In the genomic region with DNA sequence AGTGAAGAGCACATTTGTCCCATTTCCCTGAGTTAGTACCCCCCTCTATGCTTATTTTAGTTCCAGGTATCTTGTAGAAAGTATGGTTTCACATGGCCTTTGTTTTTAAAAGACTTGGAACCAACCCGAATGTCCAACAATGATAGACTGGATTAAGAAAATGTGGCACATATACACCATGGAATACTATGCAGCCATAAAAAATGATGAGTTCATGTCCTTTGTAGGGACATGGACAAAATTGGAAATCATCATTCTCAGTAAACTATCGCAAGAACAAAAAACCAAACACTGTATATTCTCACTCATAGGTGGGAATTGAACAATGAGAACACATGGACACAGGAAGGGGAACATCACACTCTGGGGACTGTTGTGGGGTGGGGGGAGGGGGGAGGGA, we compare ENCODE assay signal across 7 cellular contexts. TPM values are rescaled to one million over a fixed set of nuclear protein-coding genes. Genes with fewer than 3 reads are reported as not detected.
DNase-seq lines count a peak whose midpoint lies in the region; ATAC-seq, FAIRE-seq and TF ChIP-seq lines count a peak whose summit lies in the region.
"Not testable (repeated sequence)": the region's sequence is repeated elsewhere in the genome, so short reads cannot be mapped to it uniquely, and the experiment has no call there.
"Had no signal": no experiment of that assay in that cellular context is flagged by ENCODE, and none has a peak within 500 bp of the region (broad histone marks: within the 10 kb centered on the region; RNA-seq: fewer than 3 reads in every experiment).

No MANE protein-coding gene starts in this region.

- not testable (repeated sequence) for TF ChIP-seq RAD21 in K562 (CRISPR knock-in tag; conservative IDR thresholded peaks at IDR 0.05 in 1 of 2, IDR thresholded peaks at IDR 0.05 in 1 of 2)

- not testable (repeated sequence) for H3K27ac ChIP-seq in HEK293 (ENCODE audit: extremely low read depth, low read depth, low read length); K562 (ENCODE audit: extremely low read depth, low read depth, low read length)

- not testable (repeated sequence) for DNase-seq in WTC11 (ENCODE audit: low spot score); K562 (ENCODE audit: extremely low read depth in 1 of 4, low spot score in 3 of 4)

- not testable (repeated sequence) for H3K9me1 ChIP-seq in K562 (ENCODE audit: control insufficient read depth, insufficient read depth, low read length)

- not testable (repeated sequence) for H3K4me1 Mint-ChIP-seq in WTC11; activated naive CD4-positive, alpha-beta T cell treated with anti-CD3 and anti-CD28 coated beads, Interleukin-2, amount 50 U/mL, for 24 hours

- CTCF ChIA-PET in HEK293 (lab: Yijun Ruan, JAX), result interaction anchor here (1.3 kb wide), 1 partner anchor 201 kb away, joined by 3 read pairs; no protein-coding TSS in a partner anchor
- CTCF ChIA-PET in WTC11 (lab: Charles Lee), result not testable (repeated sequence)
- CTCF ChIA-PET in K562 (lab: Yijun Ruan, JAX; ENCODE audit: low intra/inter-chr PET ratio), result interaction anchor here (0.5 to 0.7 kb wide), 2 partner anchors 203 to 1065 kb away, joined by 3 read pairs; no protein-coding TSS in a partner anchor

- H3K36me3 Mint-ChIP-seq in WTC11, result peaks cover 29% of the 10 kb centered on the region
- peaks cover 19% of the 10 kb centered on the region for H3K36me3 Mint-ChIP-seq in activated naive CD4-positive, alpha-beta T cell treated with anti-CD3 and anti-CD28 coated beads, Interleukin-2, amount 50 U/mL, for 24 hours

- not testable (repeated sequence) for TF ChIP-seq POLR2A in K562 (conservative IDR thresholded peaks at IDR 0.05)

- FAIRE-seq in K562 (lab: Jason Lieb, UNC), result not testable (repeated sequence)

- not testable (repeated sequence) for H4K20me1 ChIP-seq in K562 (replicated peaks; ENCODE audit: control insufficient read depth, insufficient read depth, low read length)

- 100% methylated on average over 1 of the region's 2 CpGs for WGBS in K562 (ENCODE audit: insufficient coverage, low coverage, missing lambda C conversion rate)

- H3K9ac ChIP-seq in K562 (ENCODE audit: insufficient read depth in 1 of 2, low read depth in 2 of 2, low read length in 2 of 2), result not testable (repeated sequence)

- H3K4me1 ChIP-seq in HEK293 (ENCODE audit: control insufficient read depth, insufficient read depth, low read length); K562 (replicated peaks in 1 of 2; ENCODE audit: control insufficient read depth in 2 of 2, insufficient read depth in 2 of 2, low read length in 2 of 2): not testable (repeated sequence)

- not testable (repeated sequence) for H3K27ac Mint-ChIP-seq in WTC11
- peak overlapping the region; percentile 30 for H3K27ac Mint-ChIP-seq in activated naive CD4-positive, alpha-beta T cell treated with anti-CD3 and anti-CD28 coated beads, Interleukin-2, amount 50 U/mL, for 24 hours

- H3K4me3 ChIP-seq in HEK293 (ENCODE audit: low read depth, low read length); K562: not testable (repeated sequence)

- in situ Hi-C loops in K562 (cut with MboI), result not testable (repeated sequence)

- intact Hi-C loops in K562 (cut with micrococcal nuclease), result not testable (repeated sequence)

- BruUV-seq in K562 (replicated peaks; lab: Mats Ljungman, UMichigan), result not testable (repeated sequence)

- ATAC-seq in SK-N-SH treated with all-trans-retinoic acid at 6 μM for 48 hours, WTC11, K562: not testable (repeated sequence)

- H3K36me3 ChIP-seq in HEK293 (ENCODE audit: control insufficient read depth in 2 of 2, insufficient read depth in 1 of 2, low read length in 2 of 2) (peaks cover 4 to 28% of the 10 kb centered on the region in 2 experiments), K562 (ENCODE audit: control insufficient read depth, insufficient read depth, low read length) (peaks cover 71% of the 10 kb centered on the region)

- H3K9me3 Mint-ChIP-seq in WTC11; activated naive CD4-positive, alpha-beta T cell treated with anti-CD3 and anti-CD28 coated beads, Interleukin-2, amount 50 U/mL, for 24 hours: not testable (repeated sequence)

- H3K9me3 ChIP-seq in HEK293 (ENCODE audit: control insufficient read depth, insufficient read depth, low read depth, low read length); K562 (replicated peaks; ENCODE audit: control insufficient read depth, insufficient read depth, low read depth, low read length): not testable (repeated sequence)

- not testable (repeated sequence) for H3K27me3 Mint-ChIP-seq in WTC11 (ENCODE audit: low read depth); activated naive CD4-positive, alpha-beta T cell treated with anti-CD3 and anti-CD28 coated beads, Interleukin-2, amount 50 U/mL, for 24 hours

- H3K27me3 ChIP-seq in K562 (ENCODE audit: control insufficient read depth in 2 of 2, insufficient read depth in 2 of 2, low read length in 2 of 2), result not testable (repeated sequence)

- TF ChIP-seq CTCF in HEK293 (tag by site-specific recombination; IDR thresholded peaks at IDR 0.05); WTC11 (IDR thresholded peaks at IDR 0.05); K562 (IDR thresholded peaks at IDR 0.05 in 2 of 3, conservative IDR thresholded peaks at IDR 0.05 in 1 of 3; ENCODE audit: insufficient read depth in 2 of 3, low read depth in 1 of 3, low read length in 3 of 3): not testable (repeated sequence)

- TF ChIP-seq EP300 in K562 (IDR thresholded peaks at IDR 0.05; ENCODE audit: low read length), result not testable (repeated sequence)

- H3K4me2 ChIP-seq in K562 (ENCODE audit: insufficient read depth, low read length), result not testable (repeated sequence)

- H3K4me3 Mint-ChIP-seq in WTC11; activated naive CD4-positive, alpha-beta T cell treated with anti-CD3 and anti-CD28 coated beads, Interleukin-2, amount 50 U/mL, for 24 hours: not testable (repeated sequence)

- POLR2A ChIA-PET in HEK293 (lab: Yijun Ruan, JAX), result not testable (repeated sequence)
- POLR2A ChIA-PET in WTC11 (lab: Charles Lee), result interaction anchor here (0.6 kb wide), 1 partner anchor 355 kb away, joined by 5 read pairs; no protein-coding TSS in a partner anchor
- POLR2A ChIA-PET in K562 (lab: Yijun Ruan, JAX), result interaction anchor here (1.0 to 2.5 kb wide), 2 partner anchors 9 to 14 kb away, joined by 3 to 11 read pairs; no protein-coding TSS in a partner anchor

- H2AFZ ChIP-seq in K562 (ENCODE audit: low read depth, low read length), result not testable (repeated sequence)

- not testable (repeated sequence) for H3K79me2 ChIP-seq in K562 (ENCODE audit: control insufficient read depth, insufficient read depth, low read length)

RNA-seq across cellular contexts. Expression of gene ARMC10, which starts 20.6 kb away (rescaled TPM):
- total RNA-seq in WTC11 (2021) (35.4 to 42.3 TPM (median 42.0 TPM) in 3 replicates), K562 (2014; rRNA removed) (75.5 and 81.1 TPM in 2 replicates), K562 (2014; rRNA removed; fragmentation: Illumina TruSeq; extraction: Trizol) (89.9 and 95.4 TPM in 2 replicates), K562 (2015; rRNA removed; fragmentation: Illumina TruSeq; extraction: Trizol) (69.6 and 72.6 TPM in 2 replicates), K562 (2021) (72.6 and 76.1 TPM in 2 replicates)
- total RNA-seq in K562 (2011; cell fraction: chromatin; rRNA removed; ENCODE audit: low replicate concordance), result 28.8 and 48.0 TPM in 2 replicates
- total RNA-seq in K562 (2011; cell fraction: nucleolus; rRNA removed), result 30.0 and 34.1 TPM in 2 replicates
- total RNA-seq in K562 (2011; cell fraction: nucleoplasm; rRNA removed), result 49.3 and 76.5 TPM in 2 replicates
- polyA plus RNA-seq in K562 (2011; rRNA removed) (71.0 and 113 TPM in 2 replicates), K562 (2014; fragmentation: Illumina TruSeq; extraction: Trizol) (57.3 and 65.0 TPM in 2 replicates), K562 (2014; fragmentation: Nextera tagmentation; extraction: Ambion mirVana) (10 to 100 TPM; 17.0 to 22.7 TPM), K562 (2014; rRNA removed) (54.3 and 61.1 TPM in 2 replicates)
- polyA plus RNA-seq in K562 (2011; cell fraction: cytosol; rRNA removed), result 33.0 and 39.6 TPM in 2 replicates
- polyA plus RNA-seq in K562 (2011; cell fraction: nucleus; rRNA removed), result 17.0 and 25.6 TPM in 2 replicates
- polyA plus RNA-seq in K562 (2012), result 56.1 and 61.4 TPM in 2 replicates
- 85.3 and 101 TPM in 2 replicates for polyA minus RNA-seq in K562 (2011; rRNA and poly(A)+ RNA removed)
- polyA minus RNA-seq in K562 (2011; cell fraction: cytosol; rRNA and poly(A)+ RNA removed), result 29.8 and 46.7 TPM in 2 replicates
- 14.5 and 15.4 TPM in 2 replicates for polyA minus RNA-seq in K562 (2011; cell fraction: nucleus; rRNA and poly(A)+ RNA removed)

RNA-seq across cellular contexts. Expression of gene FBXL13, which starts 21.0 kb away (rescaled TPM):
- total RNA-seq in WTC11 (2021), result 1.4 to 2.2 TPM (median 1.7 TPM) in 3 replicates
- 173 and 352 TPM in 2 replicates for total RNA-seq in K562 (2011; cell fraction: chromatin; rRNA removed; ENCODE audit: low replicate concordance)
- total RNA-seq in K562 (2011; cell fraction: nucleolus; rRNA removed), result 92.4 and 117 TPM in 2 replicates
- 138 and 171 TPM in 2 replicates for total RNA-seq in K562 (2011; cell fraction: nucleoplasm; rRNA removed)
- 16.3 and 17.5 TPM in 2 replicates for total RNA-seq in K562 (2014; rRNA removed)
- total RNA-seq in K562 (2014; rRNA removed; fragmentation: Illumina TruSeq; extraction: Trizol), result 30.5 and 38.3 TPM in 2 replicates
- total RNA-seq in K562 (2015; rRNA removed; fragmentation: Illumina TruSeq; extraction: Trizol), result 21.2 and 23.7 TPM in 2 replicates
- total RNA-seq in K562 (2021), result 27.0 and 27.4 TPM in 2 replicates
- polyA plus RNA-seq in K562 (2011; rRNA removed), result 45.6 and 55.0 TPM in 2 replicates
- polyA plus RNA-seq in K562 (2011; cell fraction: cytosol; rRNA removed), result 19.5 and 28.3 TPM in 2 replicates
- polyA plus RNA-seq in K562 (2011; cell fraction: nucleus; rRNA removed), result 45.8 and 53.1 TPM in 2 replicates
- 33.4 and 68.8 TPM in 2 replicates for polyA plus RNA-seq in K562 (2012)
- 22.4 and 24.1 TPM in 2 replicates for polyA plus RNA-seq in K562 (2014; fragmentation: Illumina TruSeq; extraction: Trizol)
- polyA plus RNA-seq in K562 (2014; fragmentation: Nextera tagmentation; extraction: Ambion mirVana), result 10 to 100 TPM; 25.4 to 26.6 TPM
- 19.7 and 20.4 TPM in 2 replicates for polyA plus RNA-seq in K562 (2014; rRNA removed)
- 104 and 108 TPM in 2 replicates for polyA minus RNA-seq in K562 (2011; rRNA and poly(A)+ RNA removed)
- 23.8 and 28.0 TPM in 2 replicates for polyA minus RNA-seq in K562 (2011; cell fraction: cytosol; rRNA and poly(A)+ RNA removed)
- 101 and 137 TPM in 2 replicates for polyA minus RNA-seq in K562 (2011; cell fraction: nucleus; rRNA and poly(A)+ RNA removed)
- total RNA-seq: CD4-positive, CD25-positive, alpha-beta regulatory T cell had no signal
- polyA plus RNA-seq: CD14-positive monocyte had no signal

RNA-seq across cellular contexts. Expression of gene NAPEPLD, which starts 53.3 kb away (rescaled TPM):
- 6.6 to 7.5 TPM (median 7.4 TPM) in 3 replicates for total RNA-seq in WTC11 (2021)
- total RNA-seq in K562 (2011; cell fraction: chromatin; rRNA removed; ENCODE audit: low replicate concordance), result 24.9 and 78.6 TPM in 2 replicates
- 16.2 and 17.8 TPM in 2 replicates for total RNA-seq in K562 (2011; cell fraction: nucleolus; rRNA removed)
- 32.8 and 53.8 TPM in 2 replicates for total RNA-seq in K562 (2011; cell fraction: nucleoplasm; rRNA removed)
- total RNA-seq in K562 (2014; rRNA removed), result 3.2 and 3.7 TPM in 2 replicates
- 7.5 and 8.5 TPM in 2 replicates for total RNA-seq in K562 (2014; rRNA removed; fragmentation: Illumina TruSeq; extraction: Trizol)
- 6.4 and 7.6 TPM in 2 replicates for total RNA-seq in K562 (2015; rRNA removed; fragmentation: Illumina TruSeq; extraction: Trizol)
- 7.7 and 8.4 TPM in 2 replicates for total RNA-seq in K562 (2021)
- polyA plus RNA-seq in K562 (2011; rRNA removed), result 9.9 and 11.0 TPM in 2 replicates
- polyA plus RNA-seq in K562 (2011; cell fraction: cytosol; rRNA removed), result 2.3 and 4.9 TPM in 2 replicates
- 22.0 and 24.8 TPM in 2 replicates for polyA plus RNA-seq in K562 (2011; cell fraction: nucleus; rRNA removed)
- 5.8 and 7.7 TPM in 2 replicates for polyA plus RNA-seq in K562 (2012)
- polyA plus RNA-seq in K562 (2014; fragmentation: Illumina TruSeq; extraction: Trizol), result 5.9 and 7.1 TPM in 2 replicates
- polyA plus RNA-seq in K562 (2014; fragmentation: Nextera tagmentation; extraction: Ambion mirVana), result 1 to 10 TPM; 5.7 to 7.7 TPM
- polyA plus RNA-seq in K562 (2014; rRNA removed), result 5.6 and 6.9 TPM in 2 replicates
- polyA minus RNA-seq in K562 (2011; rRNA and poly(A)+ RNA removed), result 12.4 and 15.3 TPM in 2 replicates
- polyA minus RNA-seq in K562 (2011; cell fraction: cytosol; rRNA and poly(A)+ RNA removed), result 2.4 and 5.5 TPM in 2 replicates
- polyA minus RNA-seq in K562 (2011; cell fraction: nucleus; rRNA and poly(A)+ RNA removed), result 12.9 and 16.0 TPM in 2 replicates
